Comparison of ENCODE assay signal across 8 cellular contexts in genomic region chr2:119290859-119291587, GRCh38.
A peak's percentile ranks its signal among the peaks of the same experiment; 100 is the strongest.
DNase-seq lines count a peak whose midpoint lies in the region; ATAC-seq and TF ChIP-seq lines count a peak whose summit lies in the region.

No MANE protein-coding gene starts in this region.

- TF ChIP-seq EP300 in neural cell (conservative IDR thresholded peaks at IDR 0.05; ENCODE audit: poor library complexity, severe bottlenecking), result no peak

- H2AFZ ChIP-seq in DND-41 (ENCODE audit: low read depth, low read length) (no peak overlapping the region), neural cell (ENCODE audit: low read depth, low read length) (no peak overlapping the region)

- H3K27ac Mint-ChIP-seq in activated CD4-positive, alpha-beta memory T cell treated with anti-CD3 and anti-CD28 coated beads, Interleukin-2, amount 10 ng/mL, durations not matched to agents 7 days and 5 days, result no peak overlapping the region

- no peaks in the 10 kb centered on the region for H3K79me2 ChIP-seq in DND-41 (ENCODE audit: insufficient read depth, low read length)
- no peaks in the 10 kb centered on the region for H3K79me2 ChIP-seq in neural cell (replicated peaks; ENCODE audit: insufficient read depth, low read length)

- TF ChIP-seq CTCF in DND-41 (IDR thresholded peaks at IDR 0.05; ENCODE audit: borderline replicate concordance, extremely low read depth, low read length, poor library complexity, severe bottlenecking) (peak; percentile 82), neural cell (IDR thresholded peaks at IDR 0.05; ENCODE audit: poor library complexity, severe bottlenecking) (peak; percentile 93)

- DNase-seq in DND-41 (peak; percentile 59), NCI-H2227 treated with DMSO at 0.1 percent for 48 hours (lab: John Stamatoyannopoulos, UW) (peak; percentile 65), stromal cell of bone marrow (ENCODE audit: low read depth) (peak; percentile 38)
- DNase-seq in activated CD4-positive, alpha-beta memory T cell treated with anti-CD3 and anti-CD28 coated beads, Interleukin-2, amount 10 ng/mL, durations not matched to agents 7 days and 5 days, result peak; percentile 66

- H3K4me2 ChIP-seq in DND-41 (ENCODE audit: insufficient read depth, low read length), result no peak overlapping the region
- no peak overlapping the region for H3K4me2 ChIP-seq in neural cell (ENCODE audit: low read length)

- H3K4me3 ChIP-seq in DND-41 (ENCODE audit: low read depth in 1 of 2, low read length in 2 of 2) (no peak overlapping the region), neural cell (ENCODE audit: low read length) (no peak overlapping the region)

- H3K9me2 ChIP-seq in neural cell (ENCODE audit: insufficient read depth, low read length), result no peaks in the 10 kb centered on the region

- peak; percentile 90 for TF ChIP-seq RAD21 in neural cell (conservative IDR thresholded peaks at IDR 0.05)

- no peak overlapping the region for H3K9ac ChIP-seq in DND-41 (ENCODE audit: low read depth, low read length)
- no peak overlapping the region for H3K9ac ChIP-seq in neural cell (ENCODE audit: low read length)

- H4K20me1 ChIP-seq in DND-41 (ENCODE audit: insufficient read depth, low read length) (no peaks in the 10 kb centered on the region), neural cell (ENCODE audit: insufficient read depth) (no peaks in the 10 kb centered on the region)

- no peak overlapping the region for H3K4me3 Mint-ChIP-seq in activated CD4-positive, alpha-beta memory T cell treated with anti-CD3 and anti-CD28 coated beads, Interleukin-2, amount 10 ng/mL, durations not matched to agents 7 days and 5 days

- ATAC-seq in DND-41 (ENCODE audit: insufficient read depth, low read depth), result peak; percentile 86
- ATAC-seq in HG02852 (IDR thresholded peaks at IDR 0.05; ENCODE audit: unreplicated experiment), result peak; percentile 97
- peak; percentile 87 for ATAC-seq in esophagus mucosa
- no peak for ATAC-seq in GM18907 (IDR thresholded peaks at IDR 0.05; ENCODE audit: unreplicated experiment)

- H3K27ac ChIP-seq in DND-41 (ENCODE audit: low read length), result no peak overlapping the region
- H3K27ac ChIP-seq in neural cell (ENCODE audit: low read length), result no peak overlapping the region

- POLR2A ChIA-PET in activated CD4-positive, alpha-beta memory T cell treated with anti-CD3 and anti-CD28 coated beads, Interleukin-2, amount 10 ng/mL, durations not matched to agents 7 days and 5 days (lab: Charles Lee), result no interaction called here

- H3K9me3 ChIP-seq in DND-41 (ENCODE audit: insufficient read depth, low read length, severe bottlenecking), result no peaks in the 10 kb centered on the region
- no peaks in the 10 kb centered on the region for H3K9me3 ChIP-seq in neural cell (ENCODE audit: low read length)

- no peaks in the 10 kb centered on the region for H3K9me3 Mint-ChIP-seq in activated CD4-positive, alpha-beta memory T cell treated with anti-CD3 and anti-CD28 coated beads, Interleukin-2, amount 10 ng/mL, durations not matched to agents 7 days and 5 days

- H3K27me3 ChIP-seq in DND-41 (ENCODE audit: insufficient read depth, low read length, poor library complexity) (no peaks in the 10 kb centered on the region), neural cell (ENCODE audit: insufficient read depth, low read depth, low read length) (no peaks in the 10 kb centered on the region)

- H3K27me3 Mint-ChIP-seq in activated CD4-positive, alpha-beta memory T cell treated with anti-CD3 and anti-CD28 coated beads, Interleukin-2, amount 10 ng/mL, durations not matched to agents 7 days and 5 days, result no peaks in the 10 kb centered on the region

- H3K36me3 ChIP-seq in DND-41 (ENCODE audit: insufficient read depth, low read length), result no peaks in the 10 kb centered on the region
- H3K36me3 ChIP-seq in neural cell (ENCODE audit: insufficient read depth, low read length), result no peaks in the 10 kb centered on the region

- H3K4me1 Mint-ChIP-seq in activated CD4-positive, alpha-beta memory T cell treated with anti-CD3 and anti-CD28 coated beads, Interleukin-2, amount 10 ng/mL, durations not matched to agents 7 days and 5 days, result no peaks in the 10 kb centered on the region

- CTCF ChIA-PET in activated CD4-positive, alpha-beta memory T cell treated with anti-CD3 and anti-CD28 coated beads, Interleukin-2, amount 10 ng/mL, durations not matched to agents 7 days and 5 days (lab: Charles Lee), result interaction anchor here (1.0 to 1.3 kb wide), 4 partner anchors 8 to 410 kb away, joined by 3 to 4 read pairs (median 3); no protein-coding TSS in a partner anchor

- H3K4me1 ChIP-seq in DND-41 (ENCODE audit: insufficient read depth, low read length), result no peaks in the 10 kb centered on the region

- no peaks in the 10 kb centered on the region for H3F3A ChIP-seq in neural cell (ENCODE audit: insufficient read depth, low read length, poor library complexity, severe bottlenecking)

- H3K36me3 Mint-ChIP-seq in activated CD4-positive, alpha-beta memory T cell treated with anti-CD3 and anti-CD28 coated beads, Interleukin-2, amount 10 ng/mL, durations not matched to agents 7 days and 5 days (ENCODE audit: low read depth), result no peaks in the 10 kb centered on the region

TF ChIP-seq in neural cell, 6 proteins besides CTCF, POLR2A, EP300 and RAD21:
- TF ChIP-seq REST (IDR thresholded peaks at IDR 0.05; ENCODE audit: borderline replicate concordance) (no peak), POLR2AphosphoS5 (IDR thresholded peaks at IDR 0.05) (no peak), TAF1 (IDR thresholded peaks at IDR 0.05; ENCODE audit: low read depth) (no peak), SMC3 (conservative IDR thresholded peaks at IDR 0.05; ENCODE audit: poor library complexity) (peak; percentile 96), MXI1 (conservative IDR thresholded peaks at IDR 0.05; ENCODE audit: poor library complexity, severe bottlenecking) (no peak), EZH2 (IDR thresholded peaks at IDR 0.05; ENCODE audit: borderline replicate concordance, insufficient read depth, low read length, poor library complexity, severe bottlenecking) (no peak)
TF ChIP-seq in neural cell: peak in this region for 1.
